24 cellular contexts compared by ENCODE assay signal in the genomic region with DNA sequence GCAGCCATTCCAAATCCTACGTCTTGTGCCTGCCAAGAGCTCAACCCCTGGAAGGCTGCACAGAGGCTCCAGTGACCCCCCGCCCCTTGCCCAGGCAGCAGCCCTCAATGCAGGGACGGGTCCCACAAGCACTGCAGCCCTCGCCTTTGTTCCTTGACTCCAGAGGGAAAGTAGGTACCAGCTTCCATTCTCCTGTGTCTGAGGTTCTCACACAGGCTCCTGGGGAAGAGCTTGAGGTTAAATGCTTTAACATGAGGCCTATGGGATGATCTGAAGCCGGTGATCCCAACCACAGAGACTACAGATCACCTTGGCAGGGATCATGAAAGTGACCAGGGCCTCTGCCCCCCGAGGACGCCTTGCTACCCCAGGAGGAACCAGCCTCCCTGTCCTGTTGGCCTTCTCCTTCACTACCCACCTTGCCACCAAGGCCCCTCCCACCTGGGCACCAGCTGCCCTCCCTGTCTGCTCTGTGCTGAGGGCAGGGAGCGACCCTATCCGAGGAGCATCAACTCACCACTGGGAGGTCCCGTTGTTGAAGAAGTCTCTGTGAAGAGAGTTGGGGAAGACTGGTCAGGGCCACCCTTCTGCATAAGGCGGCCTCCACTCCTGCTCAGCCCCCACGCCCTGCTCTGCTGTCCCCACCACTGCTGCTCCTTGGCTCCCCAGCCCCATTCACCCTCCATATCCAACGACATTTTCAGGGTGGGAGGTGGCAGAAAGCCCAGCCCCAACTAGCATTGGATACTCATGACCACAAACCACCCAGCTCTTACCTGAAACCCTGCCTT.
"Had no signal": no experiment of that assay in that cellular context is flagged by ENCODE, and none has a peak within 500 bp of the region (broad histone marks: within the 10 kb centered on the region; RNA-seq: fewer than 3 reads in every experiment).

No MANE protein-coding gene starts in this region.

- H3K4me3 ChIP-seq: dorsolateral prefrontal cortex, heart left ventricle, lower lobe of right lung, neural progenitor cell, psoas muscle, skin epidermis, testis, transverse colon had no signal

- H3K27ac ChIP-seq: lower lobe of right lung, neural progenitor cell, parathyroid adenoma, psoas muscle, skin epidermis, testis, transverse colon had no signal

- H3K9me3 ChIP-seq: heart left ventricle, lower lobe of right lung, psoas muscle, testis, transverse colon had no signal

- H3K9ac ChIP-seq: neural progenitor cell, parathyroid adenoma had no signal

- ATAC-seq: heart left ventricle; left lobe of liver; lower lobe of right lung; natural killer cell treated with Interleukin-12 subunit alpha and Interleukin-12 subunit beta and Interleukin-15 and Interleukin-18, amount 100 ng/mL, for 72 hours; psoas muscle; sciatic nerve; stimulated activated naive B cell treated with anti-CD40 and anti-IgM and Interleukin-4, amounts not matched to agents 10 μg/mL and 1 μg/mL and 100 μg/mL, for 72 hours; stimulated activated naive CD8-positive, alpha-beta T cell treated with anti-CD3 and anti-CD28 coated beads, Interleukin-15, amount 100 ng/mL, for 72 hours had no signal

- FAIRE-seq: frontal cortex had no signal

- H3K4me1 ChIP-seq: lower lobe of right lung, neural progenitor cell, parathyroid adenoma, psoas muscle, testis, transverse colon had no signal

- DNase-seq: cortex of kidney; effector CD8-positive, alpha-beta T cell; hippocampal formation; kidney glomerular epithelial cell; lower lobe of right lung; midbrain; occipital lobe; retina; stimulated activated CD4-positive, alpha-beta T cell treated with anti-CD3 and anti-CD28 coated beads, Interleukin-2, amount 100 ng/mL, for 24 hours; stimulated activated CD4-positive, alpha-beta T cell treated with anti-CD3 and anti-CD28 coated beads, Interleukin-4, amount 100 ng/mL, for 4 hours; stimulated activated naive B cell treated with anti-CD40 and anti-IgM and Interleukin-4, amounts not matched to agents 10 μg/mL and 1 μg/mL and 100 μg/mL, for 72 hours; stimulated activated naive CD8-positive, alpha-beta T cell treated with anti-CD3 and anti-CD28 coated beads, Interleukin-15, amount 100 ng/mL, for 72 hours; testis; transverse colon had no signal

- H3K27me3 ChIP-seq: dorsolateral prefrontal cortex, heart left ventricle, neural progenitor cell, testis, transverse colon had no signal

- H3K36me3 ChIP-seq: lower lobe of right lung, neural progenitor cell, transverse colon had no signal
